ENCODE assay signal across 1 cellular context in genomic region chr15:58749532-58750337, GRCh38.
TF ChIP-seq lines count a peak whose summit lies in the region.

Gene ADAM10, minus strand, starts transcription at chr15:58749707. Its CDS starts 173 bp downstream, at chr15:58749534.

TF ChIP-seq in K562, 482 proteins besides CTCF, POLR2A, EP300 and RAD21 (continued from another document and continues in another):
- no peak for TF ChIP-seq PATZ1 (CRISPR knock-in tag; IDR thresholded peaks at IDR 0.05; ENCODE audit: borderline replicate concordance)
- no peak for TF ChIP-seq HLTF (IDR thresholded peaks at IDR 0.05)
- 0 out of 2 replicates have a peak, but pooled peaks have one; percentile 15 for TF ChIP-seq PHB (CRISPR knock-in tag; IDR thresholded peaks at IDR 0.05)
- no peak; the same call in 1 of the 2 replicates for TF ChIP-seq ZNF431 (CRISPR knock-in tag; IDR thresholded peaks at IDR 0.05)
- TF ChIP-seq ZNF778 (CRISPR knock-in tag; IDR thresholded peaks at IDR 0.05): no peak
- no peak for TF ChIP-seq ZSCAN32 (CRISPR knock-in tag; IDR thresholded peaks at IDR 0.05)
- TF ChIP-seq RNF219 (CRISPR knock-in tag; IDR thresholded peaks at IDR 0.05): no peak
- peak; percentile 48 for TF ChIP-seq POLR2G (IDR thresholded peaks at IDR 0.05; ENCODE audit: low read depth, low read length)
- no peak for TF ChIP-seq MED1 (CRISPR knock-in tag; IDR thresholded peaks at IDR 0.05; ENCODE audit: borderline replicate concordance)
- TF ChIP-seq ADNP (tag; IDR thresholded peaks at IDR 0.05): no peak
- TF ChIP-seq MTA1 (IDR thresholded peaks at IDR 0.05; ENCODE audit: borderline replicate concordance): peak; percentile 42; the same call in 1 of the 2 replicates
- TF ChIP-seq KDM4B (IDR thresholded peaks at IDR 0.05; ENCODE audit: borderline replicate concordance in 2 of 2, low read depth in 1 of 2): peak in 1 of 2 experiments; percentile 55; a peak in 1 of 4 replicates
- no peak for TF ChIP-seq ATF2 (CRISPR knock-in tag; IDR thresholded peaks at IDR 0.05)
- no peak for TF ChIP-seq NUFIP1 (IDR thresholded peaks at IDR 0.05; ENCODE audit: partially characterized antibody)
- no peak for TF ChIP-seq ZNF592 (IDR thresholded peaks at IDR 0.05)
- no peak for TF ChIP-seq HNRNPL (IDR thresholded peaks at IDR 0.05; ENCODE audit: low read depth, low read length)
- TF ChIP-seq TOE1 (IDR thresholded peaks at IDR 0.05; ENCODE audit: borderline replicate concordance): peak; percentile 97
- no peak for TF ChIP-seq TOE1 (CRISPR knock-in tag; IDR thresholded peaks at IDR 0.05; ENCODE audit: borderline replicate concordance, low read depth)
- TF ChIP-seq FUS (optimal IDR thresholded peaks at IDR 0.05; ENCODE audit: low read depth, low read length): no peak
- peak; percentile 70 for TF ChIP-seq CCNT2 (IDR thresholded peaks at IDR 0.05; ENCODE audit: borderline replicate concordance, extremely low read depth, insufficient read length, low read depth, low read length)
- TF ChIP-seq ZNF121 (CRISPR knock-in tag; conservative IDR thresholded peaks at IDR 0.05): no peak
- peak; percentile 27; the same call in 1 of the 2 replicates for TF ChIP-seq GMEB1 (CRISPR knock-in tag; IDR thresholded peaks at IDR 0.05)
- TF ChIP-seq BCOR (IDR thresholded peaks at IDR 0.05): peak; percentile 43
- peak; percentile 56 to 61; a peak in 2 of 4 replicates for TF ChIP-seq MLLT1 (IDR thresholded peaks at IDR 0.05)
- peak; percentile 56; the same call in 1 of the 2 replicates for TF ChIP-seq EGR1 (conservative IDR thresholded peaks at IDR 0.05)
- TF ChIP-seq ZNF589 (CRISPR knock-in tag; IDR thresholded peaks at IDR 0.05; ENCODE audit: low read depth): no peak
- TF ChIP-seq ZNF655 (CRISPR knock-in tag; IDR thresholded peaks at IDR 0.05): no peak
- no peak for TF ChIP-seq WHSC1 (IDR thresholded peaks at IDR 0.05; ENCODE audit: low read length)
- TF ChIP-seq TSC22D4 (tag; IDR thresholded peaks at IDR 0.05): no peak
- TF ChIP-seq ASH1L (IDR thresholded peaks at IDR 0.05; ENCODE audit: borderline replicate concordance, low read depth, partially characterized antibody): no peak
- peak; percentile 71 for TF ChIP-seq PRDM10 (IDR thresholded peaks at IDR 0.05; ENCODE audit: partially characterized antibody)
- TF ChIP-seq LEF1 (IDR thresholded peaks at IDR 0.05): no peak
- TF ChIP-seq ZNF224 (CRISPR knock-in tag; IDR thresholded peaks at IDR 0.05): no peak
- no peak for TF ChIP-seq DNMT1 (IDR thresholded peaks at IDR 0.05)
- peak in 1 of 2 experiments; percentile 57 for TF ChIP-seq E2F6 (IDR thresholded peaks at IDR 0.05; ENCODE audit: borderline replicate concordance in 1 of 2, extremely low read depth in 1 of 2, insufficient read depth in 1 of 2, insufficient read length in 1 of 2, low read depth in 1 of 2, low read length in 1 of 2, poor library complexity in 1 of 2, severe bottlenecking in 1 of 2)
- no peak for TF ChIP-seq ZNF311 (CRISPR knock-in tag; IDR thresholded peaks at IDR 0.05)
- TF ChIP-seq TBP (optimal IDR thresholded peaks at IDR 0.05; ENCODE audit: low read depth, low read length): peak; percentile 79
